23 cellular contexts compared by ENCODE assay signal in genomic region chr12:113096675-113097461, GRCh38. TPM values are rescaled to one million over a fixed set of nuclear protein-coding genes. Genes with fewer than 3 reads are reported as not detected.
A peak's percentile ranks its signal among the peaks of the same experiment; 100 is the strongest.
DNase-seq lines count a peak whose midpoint lies in the region; ATAC-seq, FAIRE-seq and TF ChIP-seq lines count a peak whose summit lies in the region.
"Had no signal": no experiment of that assay in that cellular context is flagged by ENCODE, and none has a peak within 500 bp of the region (broad histone marks: within the 10 kb centered on the region; RNA-seq: fewer than 3 reads in every experiment).

No MANE protein-coding gene starts in this region.

- peaks cover 8% of the 10 kb centered on the region; the same call in 1 of the 2 replicates for H3K79me2 ChIP-seq in OCI-LY7 (ENCODE audit: insufficient read depth, low read depth, low read length)

- H4K20me1 ChIP-seq in OCI-LY7 (ENCODE audit: insufficient read depth, low read length) = peaks cover 7% of the 10 kb centered on the region; the same call in 1 of the 2 replicates

- intact Hi-C loops in OCI-LY7 (cut with micrococcal nuclease; ENCODE audit: unreplicated experiment) = no loop called here
- intact Hi-C loops in kidney (cut with DNase I) = no loop called here
- intact Hi-C loops in naive thymus-derived CD4-positive, alpha-beta T cell (cut with micrococcal nuclease) = loop anchor here in 1 of 2 donors (5.0 kb wide), 1 partner anchor 105 kb away; no protein-coding TSS in a partner anchor

- no peak overlapping the region for H2AFZ ChIP-seq in OCI-LY7 (ENCODE audit: low read length)

- no peak overlapping the region for H3K9ac ChIP-seq in kidney (ENCODE audit: low read length in 2 of 2)

- peaks cover 0 to 50% (median 40%) of the 10 kb centered on the region in 7 donors for H3K4me1 Mint-ChIP-seq in naive thymus-derived CD4-positive, alpha-beta T cell
- H3K4me1 Mint-ChIP-seq in activated naive CD8-positive, alpha-beta T cell treated with anti-CD3 and anti-CD28 coated beads for 36 hours = peaks cover 8% of the 10 kb centered on the region

- H3K27me3 ChIP-seq in naive thymus-derived CD4-positive, alpha-beta T cell (ENCODE audit: control insufficient read depth in 2 of 2, insufficient read depth in 2 of 2, low read length in 2 of 2) = no peaks in the 10 kb centered on the region
- H3K27me3 ChIP-seq in gastroesophageal sphincter = peaks cover 79% of the 10 kb centered on the region
- H3K27me3 ChIP-seq: BLaER1 treated with 17β-estradiol and CSF1 and Interleukin-3, amounts not matched to agents 10 nM and 100 nM; Peyer's patch had no signal

- no peaks in the 10 kb centered on the region for H3K9me3 Mint-ChIP-seq in naive thymus-derived CD4-positive, alpha-beta T cell
- H3K9me3 Mint-ChIP-seq in activated naive CD8-positive, alpha-beta T cell treated with anti-CD3 and anti-CD28 coated beads for 36 hours = no peaks in the 10 kb centered on the region

- H3K27ac ChIP-seq in OCI-LY7 (ENCODE audit: low read depth, low read length, poor library complexity, severe bottlenecking) (peak overlapping the region; percentile 88), kidney (ENCODE audit: low read depth in 2 of 2, low read length in 2 of 2) (no peak overlapping the region), gastroesophageal sphincter (no peak overlapping the region)
- no peak overlapping the region for H3K27ac ChIP-seq in naive thymus-derived CD4-positive, alpha-beta T cell (ENCODE audit: low read depth, low read length)
- H3K27ac ChIP-seq: 22Rv1; BLaER1 treated with 17β-estradiol and CSF1 and Interleukin-3, amounts not matched to agents 10 nM and 100 nM; Peyer's patch had no signal

- peaks cover 96% of the 10 kb centered on the region for H3K36me3 ChIP-seq in OCI-LY7 (ENCODE audit: insufficient read depth, low read length)
- H3K36me3 ChIP-seq in kidney (ENCODE audit: control insufficient read depth in 1 of 2, insufficient read depth in 2 of 2, low read length in 2 of 2) = no peaks in the 10 kb centered on the region
- peaks cover 0 to 24% (median 0%) of the 10 kb centered on the region in 3 experiments for H3K36me3 ChIP-seq in naive thymus-derived CD4-positive, alpha-beta T cell (ENCODE audit: control insufficient read depth in 2 of 3, insufficient read depth in 3 of 3, low read length in 3 of 3)
- no peaks in the 10 kb centered on the region for H3K36me3 ChIP-seq in gastroesophageal sphincter
- H3K36me3 ChIP-seq: Peyer's patch had no signal

- 68 to 79% methylated on average over 4 of the region's 30 CpGs for whole genome bisulfite sequencing in gastroesophageal sphincter (ENCODE audit: low coverage in 1 of 2), 2 donors

- H3K36me3 Mint-ChIP-seq in naive thymus-derived CD4-positive, alpha-beta T cell = peaks cover 0 to 12% (median 0%) of the 10 kb centered on the region in 5 donors
- no peaks in the 10 kb centered on the region for H3K36me3 Mint-ChIP-seq in activated naive CD8-positive, alpha-beta T cell treated with anti-CD3 and anti-CD28 coated beads for 36 hours

- no peaks in the 10 kb centered on the region for H3K9me2 ChIP-seq in OCI-LY7 (ENCODE audit: insufficient read depth, low read length)

- H3K27ac Mint-ChIP-seq in naive thymus-derived CD4-positive, alpha-beta T cell = peak overlapping the region in 3 of 9 donors; percentile 2 to 76 (median 10)
- no peak overlapping the region for H3K27ac Mint-ChIP-seq in activated naive CD8-positive, alpha-beta T cell treated with anti-CD3 and anti-CD28 coated beads for 36 hours

- peak; percentile 16 for DNase-seq in DMS 273 (lab: John Stamatoyannopoulos, UW; ENCODE audit: unreplicated experiment)
- DNase-seq in DMS 273 treated with DMSO at 0.1 percent for 48 hours (lab: John Stamatoyannopoulos, UW) = no peak
- no peak for DNase-seq in OCI-LY7 (ENCODE audit: low spot score)
- peak; percentile 70 for DNase-seq in kidney
- no peak for DNase-seq in naive thymus-derived CD4-positive, alpha-beta T cell
- DNase-seq in activated naive CD8-positive, alpha-beta T cell treated with anti-CD3 and anti-CD28 coated beads for 36 hours = no peak
- DNase-seq: DMS153; MV-4-11; NCI-H1436; NCI-H2081 treated with DMSO at 0.1 percent for 48 hours; NCI-H345; NCI-H526 treated with DMSO at 0.1 percent for 48 hours; NK-92 treated with Interleukin-12 subunit alpha and Interleukin-12 subunit beta, amount 100 ng/mL, for 24 hours; Peyer's patch had no signal

- CTCF ChIA-PET in OCI-LY7 (lab: Charles Lee; ENCODE audit: unreplicated experiment) = interaction anchor here (0.5 to 2.9 kb wide), 2 partner anchors 33 to 48 kb away, joined by 8 to 10 read pairs; no protein-coding TSS in a partner anchor
- CTCF ChIA-PET in naive thymus-derived CD4-positive, alpha-beta T cell (lab: Charles Lee) = interaction anchor here (3.1 to 6.4 kb wide), 2 partner anchors 45 to 78 kb away, joined by 12 to 73 read pairs; no protein-coding TSS in a partner anchor

- peaks cover 76% of the 10 kb centered on the region for H3K4me1 ChIP-seq in OCI-LY7 (ENCODE audit: insufficient read depth, low read length, poor library complexity, severe bottlenecking)
- peaks cover 0 to 8% of the 10 kb centered on the region in 2 donors for H3K4me1 ChIP-seq in kidney (ENCODE audit: control insufficient read depth in 1 of 2, insufficient read depth in 1 of 2, low read depth in 1 of 2, low read length in 2 of 2)
- peaks cover 0 to 27% of the 10 kb centered on the region in 2 donors for H3K4me1 ChIP-seq in naive thymus-derived CD4-positive, alpha-beta T cell (ENCODE audit: control insufficient read depth in 2 of 2, insufficient read depth in 2 of 2, low read length in 2 of 2)
- H3K4me1 ChIP-seq in gastroesophageal sphincter = peaks cover 0 to 19% (median 3%) of the 10 kb centered on the region in 3 donors

- no peaks in the 10 kb centered on the region for H3K9me3 ChIP-seq in OCI-LY7 (ENCODE audit: low read length)
- no peaks in the 10 kb centered on the region for H3K9me3 ChIP-seq in kidney (ENCODE audit: control insufficient read depth in 1 of 2, low read length in 2 of 2)
- H3K9me3 ChIP-seq in naive thymus-derived CD4-positive, alpha-beta T cell (ENCODE audit: control insufficient read depth in 2 of 3, low read length in 3 of 3) = no peaks in the 10 kb centered on the region
- no peaks in the 10 kb centered on the region for H3K9me3 ChIP-seq in gastroesophageal sphincter
- H3K9me3 ChIP-seq: BLaER1 treated with 17β-estradiol and CSF1 and Interleukin-3, amounts not matched to agents 10 nM and 100 nM; Peyer's patch had no signal

- H3K4me3 ChIP-seq in OCI-LY7 (ENCODE audit: low read depth, low read length, poor library complexity, severe bottlenecking) (no peak overlapping the region), kidney (ENCODE audit: low read length in 2 of 2) (no peak overlapping the region), gastroesophageal sphincter (no peak overlapping the region)
- H3K4me3 ChIP-seq in naive thymus-derived CD4-positive, alpha-beta T cell (ENCODE audit: low read length) = no peak overlapping the region
- H3K4me3 ChIP-seq: BLaER1 treated with 17β-estradiol and CSF1 and Interleukin-3, amounts not matched to agents 10 nM and 100 nM; Peyer's patch had no signal

- FAIRE-seq in kidney (lab: Jason Lieb, UNC) = no peak
- FAIRE-seq: GM18507, GM19239 had no signal

- no peak overlapping the region for H3K4me3 Mint-ChIP-seq in naive thymus-derived CD4-positive, alpha-beta T cell
- no peak overlapping the region for H3K4me3 Mint-ChIP-seq in activated naive CD8-positive, alpha-beta T cell treated with anti-CD3 and anti-CD28 coated beads for 36 hours
- H3K4me3 Mint-ChIP-seq: GM23338 had no signal

- POLR2A ChIA-PET in OCI-LY7 (lab: Charles Lee) = no interaction called here
- POLR2A ChIA-PET in naive thymus-derived CD4-positive, alpha-beta T cell (lab: Charles Lee) = no interaction called here

- H3K27me3 Mint-ChIP-seq in naive thymus-derived CD4-positive, alpha-beta T cell = no peaks in the 10 kb centered on the region
- H3K27me3 Mint-ChIP-seq in activated naive CD8-positive, alpha-beta T cell treated with anti-CD3 and anti-CD28 coated beads for 36 hours = no peaks in the 10 kb centered on the region

- no peak for TF ChIP-seq EP300 in gastroesophageal sphincter (IDR thresholded peaks at IDR 0.05)

- ATAC-seq in naive thymus-derived CD4-positive, alpha-beta T cell = no peak
- no peak for ATAC-seq in HG03039 (IDR thresholded peaks at IDR 0.05; ENCODE audit: unreplicated experiment)
- no peak for ATAC-seq in gastroesophageal sphincter

- TF ChIP-seq CTCF in OCI-LY7 (conservative IDR thresholded peaks at IDR 0.05; ENCODE audit: low read length) (no peak), kidney (IDR thresholded peaks at IDR 0.05; ENCODE audit: borderline replicate concordance, extremely low read depth, insufficient read depth) (no peak), gastroesophageal sphincter (IDR thresholded peaks at IDR 0.05) (no peak)

- BruUV-seq in OCI-LY7 (replicated peaks; lab: Mats Ljungman, UMichigan) = no TSS peak

- no peak for TF ChIP-seq POLR2A in gastroesophageal sphincter (IDR thresholded peaks at IDR 0.05)

- H3K4me2 ChIP-seq in OCI-LY7 (ENCODE audit: low read length) = peak overlapping the region; percentile 14; the same call in 1 of the 2 replicates

RNA-seq across cellular contexts. Expression of gene RASAL1, which starts 38.7 kb away (rescaled TPM):
- 69.1 and 89.1 TPM in 2 replicates for total RNA-seq in OCI-LY7 (2014; rRNA removed; shearing (Covaris generic))
- total RNA-seq in OCI-LY7 (2022) (67.5 and 74.4 TPM in 2 replicates), kidney (58.3 TPM), gastroesophageal sphincter (1 to 10 TPM in 1 of 4 donors, not detected in 3; 1.7 TPM)
- 23.5 TPM for polyA plus RNA-seq in kidney (ENCODE audit: insufficient read depth, low read depth, low replicate concordance)
- total RNA-seq in naive thymus-derived CD4-positive, alpha-beta T cell = 1 to 10 TPM in 3 of 5 experiments, under 1 TPM in 2; 0.19 to 1.6 (median 1.1) TPM
- 1 to 10 TPM; 1.6 to 2.1 TPM for polyA plus RNA-seq in naive thymus-derived CD4-positive, alpha-beta T cell
- total RNA-seq in activated naive CD8-positive, alpha-beta T cell treated with anti-CD3 and anti-CD28 coated beads for 36 hours = 1 to 10 TPM; 1.3 to 1.9 TPM
- total RNA-seq: Right ventricle myocardium superior had no signal

RNA-seq across cellular contexts. Expression of gene DTX1, which starts 40.3 kb away (rescaled TPM):
- 263 and 293 TPM in 2 replicates for total RNA-seq in OCI-LY7 (2014; rRNA removed; shearing (Covaris generic))
- total RNA-seq in OCI-LY7 (2022) (510 and 535 TPM in 2 replicates), kidney (4.9 TPM), gastroesophageal sphincter (1 to 10 TPM; 2.3 to 9.5 (median 5.3) TPM)
- 7.3 TPM for polyA plus RNA-seq in kidney (ENCODE audit: insufficient read depth, low read depth, low replicate concordance)
- total RNA-seq in naive thymus-derived CD4-positive, alpha-beta T cell = 10 to 100 TPM in 2 of 5 experiments, 1 to 10 TPM in 2, not detected in 1; 4.2 to 15.8 (median 8.8) TPM
- polyA plus RNA-seq in naive thymus-derived CD4-positive, alpha-beta T cell = 1 to 10 TPM in 1 of 2 donors, under 1 TPM in 1; 0.80 to 4.2 TPM
- total RNA-seq in activated naive CD8-positive, alpha-beta T cell treated with anti-CD3 and anti-CD28 coated beads for 36 hours = 1 to 10 TPM; 1.1 TPM
- total RNA-seq: T-helper 2 cell treated with Interferon-gamma antibody and Interleukin-4, amounts not matched to agents 100 ng/mL and 5 ng/mL, for 36 hours had no signal

RNA-seq across cellular contexts. Expression of gene CFAP73, which starts 52.7 kb away (rescaled TPM):
- total RNA-seq in OCI-LY7 (2014; rRNA removed; shearing (Covaris generic)) = 14.0 and 26.9 TPM in 2 replicates
- total RNA-seq in OCI-LY7 (2022) = 37.4 and 39.2 TPM in 2 replicates
- total RNA-seq in kidney = 2.4 TPM
- polyA plus RNA-seq in kidney (ENCODE audit: insufficient read depth, low read depth, low replicate concordance) = 0.52 TPM
- total RNA-seq in naive thymus-derived CD4-positive, alpha-beta T cell = under 1 TPM in 3 of 5 experiments, not detected in 2; 0.29 to 0.88 (median 0.48) TPM
- not detected for polyA plus RNA-seq in naive thymus-derived CD4-positive, alpha-beta T cell
- total RNA-seq in activated naive CD8-positive, alpha-beta T cell treated with anti-CD3 and anti-CD28 coated beads for 36 hours = 1 to 10 TPM in 1 of 2 experiments, under 1 TPM in 1; 0.16 to 1.0 TPM
- not detected for total RNA-seq in gastroesophageal sphincter
- total RNA-seq: Peyer's patch, Right ventricle myocardium superior had no signal

Comparison
In these comparisons a context has a peak if more than half of its experiments do, and no peak if none do; other contexts are left out.
1. DNase-seq: peak in DMS 273 (single experiment) and kidney (single experiment); none in DMS 273 treated with DMSO at 0.1 percent for 48 hours (single experiment), OCI-LY7 (single experiment), naive thymus-derived CD4-positive, alpha-beta T cell (0 of 9) and activated naive CD8-positive, alpha-beta T cell treated with anti-CD3 and anti-CD28 coated beads for 36 hours (single experiment).
2. RNA of gene RASAL1, which starts 38.7 kb away (total RNA-seq): 67.5 to 89.1 TPM in OCI-LY7 and 58.3 TPM in kidney (single experiment); 1.3 to 1.9 TPM in activated naive CD8-positive, alpha-beta T cell treated with anti-CD3 and anti-CD28 coated beads for 36 hours, 0.19 to 1.6 TPM in naive thymus-derived CD4-positive, alpha-beta T cell and 1.7 TPM in gastroesophageal sphincter; every median in the first group is over 10 times any median in the second.
3. RNA of gene DTX1, which starts 40.3 kb away (total RNA-seq): 263 to 535 TPM in OCI-LY7; 2.3 to 9.5 TPM in gastroesophageal sphincter, 4.9 TPM in kidney (single experiment), 4.2 to 15.8 TPM in naive thymus-derived CD4-positive, alpha-beta T cell and 1.1 TPM in activated naive CD8-positive, alpha-beta T cell treated with anti-CD3 and anti-CD28 coated beads for 36 hours; every median in the first group is over 10 times any median in the second.